ENCODE assay signal across 12 cellular contexts in genomic region chrX:72107320-72107719, GRCh38. TPM values are rescaled to one million over a fixed set of nuclear protein-coding genes. Genes with fewer than 3 reads are reported as not detected.
A peak's percentile ranks its signal among the peaks of the same experiment; 100 is the strongest.
DNase-seq lines count a peak whose midpoint lies in the region; ATAC-seq and TF ChIP-seq lines count a peak whose summit lies in the region.
"Had no signal": no experiment of that assay in that cellular context is flagged by ENCODE, and none has a peak within 500 bp of the region (broad histone marks: within the 10 kb centered on the region; RNA-seq: fewer than 3 reads in every experiment).

No MANE protein-coding gene starts in this region.

- no peaks in the 10 kb centered on the region for H3K36me3 ChIP-seq in Peyer's patch
- H3K36me3 ChIP-seq: right atrium auricular region had no signal

- POLR2A ChIA-PET in T-cell (lab: Charles Lee), result interaction anchor here in 1 of 2 donors (0.6 kb wide), 1 partner anchor 170 kb away, joined by 3 read pairs; the partner anchor contains the start of gene RPS4X

- CTCF ChIA-PET in T-cell (lab: Charles Lee), result no interaction called here

- TF ChIP-seq POLR2A in Peyer's patch (IDR thresholded peaks at IDR 0.05), result no peak

- H3K4me3 Mint-ChIP-seq in activated naive CD8-positive, alpha-beta T cell treated with anti-CD3 and anti-CD28 coated beads, Interleukin-2, amount 50 U/mL, for 24 hours, result no peak overlapping the region
- no peak overlapping the region for H3K4me3 Mint-ChIP-seq in activated naive CD8-positive, alpha-beta T cell treated with anti-CD3 and anti-CD28 coated beads for 36 hours
- H3K4me3 Mint-ChIP-seq in T-cell (no peak overlapping the region), type B pancreatic cell (no peak overlapping the region)

- no peak overlapping the region for H3K27ac Mint-ChIP-seq in activated naive CD8-positive, alpha-beta T cell treated with anti-CD3 and anti-CD28 coated beads, Interleukin-2, amount 50 U/mL, for 24 hours
- H3K27ac Mint-ChIP-seq in activated naive CD8-positive, alpha-beta T cell treated with anti-CD3 and anti-CD28 coated beads for 36 hours, result no peak overlapping the region
- peak overlapping the region; percentile 2 to 51 for H3K27ac Mint-ChIP-seq in T-cell
- no peak overlapping the region for H3K27ac Mint-ChIP-seq in type B pancreatic cell

- peaks cover 23% of the 10 kb centered on the region for H3K4me1 Mint-ChIP-seq in activated naive CD8-positive, alpha-beta T cell treated with anti-CD3 and anti-CD28 coated beads, Interleukin-2, amount 50 U/mL, for 24 hours
- H3K4me1 Mint-ChIP-seq in activated naive CD8-positive, alpha-beta T cell treated with anti-CD3 and anti-CD28 coated beads for 36 hours, result peaks cover 2% of the 10 kb centered on the region
- H3K4me1 Mint-ChIP-seq in T-cell (peaks cover 8 to 65% (median 54%) of the 10 kb centered on the region in 3 donors), type B pancreatic cell (ENCODE audit: unreplicated experiment) (peaks cover 3% of the 10 kb centered on the region)

- no peak overlapping the region for H3K27ac ChIP-seq in Peyer's patch
- H3K27ac ChIP-seq: right atrium auricular region had no signal

- no peak overlapping the region for H3K4me3 ChIP-seq in Peyer's patch
- H3K4me3 ChIP-seq: right atrium auricular region had no signal

- H3K36me3 Mint-ChIP-seq in activated naive CD8-positive, alpha-beta T cell treated with anti-CD3 and anti-CD28 coated beads, Interleukin-2, amount 50 U/mL, for 24 hours (ENCODE audit: low read depth), result no peaks in the 10 kb centered on the region
- H3K36me3 Mint-ChIP-seq in activated naive CD8-positive, alpha-beta T cell treated with anti-CD3 and anti-CD28 coated beads for 36 hours, result no peaks in the 10 kb centered on the region
- no peaks in the 10 kb centered on the region for H3K36me3 Mint-ChIP-seq in T-cell
- H3K36me3 Mint-ChIP-seq in type B pancreatic cell, result peaks cover 6% of the 10 kb centered on the region

- peak; percentile 73 for ATAC-seq in activated naive CD8-positive, alpha-beta T cell treated with anti-CD3 and anti-CD28 coated beads, Interleukin-2, amount 50 U/mL, for 24 hours
- no peak for ATAC-seq in T-cell (replicated peaks in 1 of 4)
- ATAC-seq in GM18502 (IDR thresholded peaks at IDR 0.05; ENCODE audit: poor library complexity, unreplicated experiment), result no peak
- no peak for ATAC-seq in GM21737 (IDR thresholded peaks at IDR 0.05; ENCODE audit: unreplicated experiment)

- no peaks in the 10 kb centered on the region for H3K9me3 Mint-ChIP-seq in activated naive CD8-positive, alpha-beta T cell treated with anti-CD3 and anti-CD28 coated beads, Interleukin-2, amount 50 U/mL, for 24 hours
- H3K9me3 Mint-ChIP-seq in activated naive CD8-positive, alpha-beta T cell treated with anti-CD3 and anti-CD28 coated beads for 36 hours, result no peaks in the 10 kb centered on the region
- H3K9me3 Mint-ChIP-seq in T-cell (no peaks in the 10 kb centered on the region), type B pancreatic cell (peaks cover 9% of the 10 kb centered on the region)

- peaks cover 26% of the 10 kb centered on the region for H3K27me3 Mint-ChIP-seq in activated naive CD8-positive, alpha-beta T cell treated with anti-CD3 and anti-CD28 coated beads, Interleukin-2, amount 50 U/mL, for 24 hours
- H3K27me3 Mint-ChIP-seq in activated naive CD8-positive, alpha-beta T cell treated with anti-CD3 and anti-CD28 coated beads for 36 hours, result peaks cover 51% of the 10 kb centered on the region
- H3K27me3 Mint-ChIP-seq in T-cell, result peaks cover 2 to 32% of the 10 kb centered on the region in 2 donors
- H3K27me3 Mint-ChIP-seq in type B pancreatic cell, result peaks cover 5% of the 10 kb centered on the region

- no peaks in the 10 kb centered on the region for H3K9me3 ChIP-seq in Peyer's patch
- H3K9me3 ChIP-seq: right atrium auricular region had no signal

- no peaks in the 10 kb centered on the region for H3K27me3 ChIP-seq in Peyer's patch
- H3K27me3 ChIP-seq: right atrium auricular region had no signal

- H3K4me1 ChIP-seq in Peyer's patch, result no peaks in the 10 kb centered on the region
- H3K4me1 ChIP-seq: right atrium auricular region had no signal

- no peak for DNase-seq in activated naive CD8-positive, alpha-beta T cell treated with anti-CD3 and anti-CD28 coated beads, Interleukin-2, amount 50 U/mL, for 24 hours
- DNase-seq in activated naive CD8-positive, alpha-beta T cell treated with anti-CD3 and anti-CD28 coated beads for 36 hours, result no peak
- DNase-seq in T-cell (peak in 3 of 34 experiments; percentile 17 to 23 (median 19)), fibroblast of peridontal ligament (ENCODE audit: extremely low read depth) (peak; percentile 4), type B pancreatic cell (ENCODE audit: extremely low spot score, unreplicated experiment) (no peak), Peyer's patch (no peak)
- DNase-seq: effector CD8-positive, alpha-beta T cell; left cardiac atrium; NCI-H2081 treated with DMSO at 0.1 percent for 48 hours had no signal

- peak; percentile 42 for TF ChIP-seq CTCF in type B pancreatic cell (conservative IDR thresholded peaks at IDR 0.05)
- no peak for TF ChIP-seq CTCF in Peyer's patch (IDR thresholded peaks at IDR 0.05)

RNA-seq across cellular contexts. Expression of gene RTL5, which starts 24.4 kb away (rescaled TPM):
- total RNA-seq in activated naive CD8-positive, alpha-beta T cell treated with anti-CD3 and anti-CD28 coated beads for 36 hours, result under 1 TPM; 0.08 TPM
- 1 to 10 TPM in 4 of 5 donors, under 1 TPM in 1; 0.98 to 8.7 (median 3.4) TPM for total RNA-seq in T-cell
- total RNA-seq in type B pancreatic cell (ENCODE audit: low replicate concordance), result 16.1 and 21.9 TPM in 2 replicates
- total RNA-seq in Peyer's patch, result 1 to 10 TPM in 3 of 4 donors, under 1 TPM in 1; 0.18 to 1.7 (median 1.4) TPM

Comparison
In these comparisons a context has a peak if more than half of its experiments do, and no peak if none do; other contexts are left out.
1. H3K27ac Mint-ChIP-seq: peak in T-cell (2 of 2); none in activated naive CD8-positive, alpha-beta T cell treated with anti-CD3 and anti-CD28 coated beads, Interleukin-2, amount 50 U/mL, for 24 hours (single experiment), activated naive CD8-positive, alpha-beta T cell treated with anti-CD3 and anti-CD28 coated beads for 36 hours (single experiment) and type B pancreatic cell (single experiment).